14 cellular contexts compared by ENCODE assay signal in genomic region chr12:123421314-123421713, GRCh38. TPM values are rescaled to one million over a fixed set of nuclear protein-coding genes. Genes with fewer than 3 reads are reported as not detected.
DNase-seq lines count a peak whose midpoint lies in the region; ATAC-seq, FAIRE-seq and TF ChIP-seq lines count a peak whose summit lies in the region.
"Had no signal": no experiment of that assay in that cellular context is flagged by ENCODE, and none has a peak within 500 bp of the region (broad histone marks: within the 10 kb centered on the region; RNA-seq: fewer than 3 reads in every experiment).

No MANE protein-coding gene starts in this region.

- H3K4me1 Mint-ChIP-seq in activated CD4-positive, alpha-beta T cell treated with anti-CD3 and anti-CD28 coated beads for 36 hours = no peaks in the 10 kb centered on the region

- no peak overlapping the region for H3K27ac ChIP-seq in K562 (ENCODE audit: extremely low read depth, low read depth, low read length)
- no peak overlapping the region for H3K27ac ChIP-seq in smooth muscle cell (ENCODE audit: low read depth)
- H3K27ac ChIP-seq in small intestine (ENCODE audit: low read depth in 1 of 2, low read length in 1 of 2) = no peak overlapping the region
- H3K27ac ChIP-seq: 22Rv1, BLaER1 had no signal

- H3K4me1 ChIP-seq in K562 (replicated peaks in 1 of 2; ENCODE audit: control insufficient read depth in 2 of 2, insufficient read depth in 2 of 2, low read length in 2 of 2) (no peaks in the 10 kb centered on the region; a peak in 1 of 5 replicates), smooth muscle cell (ENCODE audit: low read depth) (no peaks in the 10 kb centered on the region), small intestine (ENCODE audit: control insufficient read depth in 2 of 2, insufficient read depth in 1 of 2, low read depth in 1 of 2, low read length in 1 of 2) (no peaks in the 10 kb centered on the region)
- H3K4me1 ChIP-seq: BLaER1 had no signal

- POLR2A ChIA-PET in activated CD4-positive, alpha-beta T cell treated with anti-CD3 and anti-CD28 coated beads for 36 hours (lab: Charles Lee) = no interaction called here
- POLR2A ChIA-PET in K562 (lab: Yijun Ruan, JAX) = interaction anchor here (1.6 to 1.8 kb wide), 2 partner anchors 9 to 12 kb away, joined by 4 read pairs; no protein-coding TSS in a partner anchor

- DNase-seq in activated CD4-positive, alpha-beta T cell treated with anti-CD3 and anti-CD28 coated beads for 36 hours = no peak
- DNase-seq in activated CD4-positive, alpha-beta T cell treated with anti-CD3 and anti-CD28 coated beads, Interleukin-2, amount 50 U/mL, for 4 hours = no peak
- no peak for DNase-seq in K562 (ENCODE audit: extremely low read depth in 1 of 4, low spot score in 3 of 4)
- peak; percentile 35 for DNase-seq in iPS-NIHi7 (ENCODE audit: extremely low spot score)
- DNase-seq in KG1 (lab: John Stamatoyannopoulos, UW) = no peak
- no peak for DNase-seq in smooth muscle cell (lab: John Stamatoyannopoulos, UW; ENCODE audit: unreplicated experiment)
- DNase-seq in activated CD8-positive, alpha-beta memory T cell treated with anti-CD3 and anti-CD28 coated beads for 24 hours = no peak
- DNase-seq in small intestine = no peak
- DNase-seq: DMS 273 treated with DMSO at 0.1 percent for 48 hours, NCI-H2227 treated with DMSO at 0.1 percent for 48 hours, NCI-H524 treated with DMSO at 0.1 percent for 48 hours had no signal

- H3K4me2 ChIP-seq in K562 (ENCODE audit: insufficient read depth, low read length) (no peak overlapping the region), smooth muscle cell (no peak overlapping the region)
- H3K4me2 ChIP-seq: BLaER1 had no signal

- no peak for TF ChIP-seq EP300 in K562 (IDR thresholded peaks at IDR 0.05; ENCODE audit: low read length)

- H3K27me3 ChIP-seq in K562 (ENCODE audit: control insufficient read depth in 2 of 2, insufficient read depth in 2 of 2, low read length in 2 of 2) (no peaks in the 10 kb centered on the region), smooth muscle cell (ENCODE audit: low read depth) (no peaks in the 10 kb centered on the region), small intestine (ENCODE audit: control insufficient read depth in 2 of 2, insufficient read depth in 2 of 2, low read length in 2 of 2) (no peaks in the 10 kb centered on the region)
- H3K27me3 ChIP-seq: BLaER1 had no signal

- H3K9me3 Mint-ChIP-seq in activated CD4-positive, alpha-beta T cell treated with anti-CD3 and anti-CD28 coated beads for 36 hours (ENCODE audit: low read depth) = no peaks in the 10 kb centered on the region
- H3K9me3 Mint-ChIP-seq: IgD-negative memory B cell had no signal

- CTCF ChIA-PET in activated CD4-positive, alpha-beta T cell treated with anti-CD3 and anti-CD28 coated beads for 36 hours (lab: Charles Lee) = interaction anchor here (0.6 to 1.1 kb wide), 2 partner anchors 162 to 181 kb away, joined by 3 read pairs; partner anchors contain the start of gene DDX55
- CTCF ChIA-PET in K562 (lab: Yijun Ruan, JAX; ENCODE audit: low intra/inter-chr PET ratio) = no interaction called here

- TF ChIP-seq POLR2A in K562 (conservative IDR thresholded peaks at IDR 0.05) = no peak

- H3K36me3 ChIP-seq in K562 (ENCODE audit: control insufficient read depth, insufficient read depth, low read length) (peaks cover 13% of the 10 kb centered on the region; the same call in 2 of the 3 replicates), smooth muscle cell (ENCODE audit: low read depth) (no peaks in the 10 kb centered on the region), small intestine (ENCODE audit: control insufficient read depth in 2 of 2, insufficient read depth in 2 of 2, low read length in 2 of 2) (peaks cover 0 to 3% of the 10 kb centered on the region in 2 donors)

- no peaks in the 10 kb centered on the region for H3K9me1 ChIP-seq in K562 (ENCODE audit: control insufficient read depth, insufficient read depth, low read length)

- in situ Hi-C loops in K562 (cut with MboI) = no loop called here

- TF ChIP-seq CTCF in K562 (IDR thresholded peaks at IDR 0.05 in 2 of 3, conservative IDR thresholded peaks at IDR 0.05 in 1 of 3; ENCODE audit: insufficient read depth in 2 of 3, low read depth in 1 of 3, low read length in 3 of 3) (no peak; a peak in 1 of 6 replicates), smooth muscle cell (IDR thresholded peaks at IDR 0.05; ENCODE audit: borderline replicate concordance, insufficient read depth, poor library complexity, severe bottlenecking) (no peak)

- FAIRE-seq in K562 (lab: Jason Lieb, UNC) (no peak), small intestine (lab: Jason Lieb, UNC) (no peak)

- no peaks in the 10 kb centered on the region for H3F3A ChIP-seq in smooth muscle cell (ENCODE audit: low read depth)

- intact Hi-C loops in activated CD4-positive, alpha-beta T cell treated with anti-CD3 and anti-CD28 coated beads for 36 hours (cut with DNase I, micrococcal nuclease) = no loop called here
- intact Hi-C loops in K562 (cut with micrococcal nuclease) = no loop called here

- no peak overlapping the region for H3K9ac ChIP-seq in K562 (ENCODE audit: insufficient read depth in 1 of 2, low read depth in 2 of 2, low read length in 2 of 2)
- H3K9ac ChIP-seq in smooth muscle cell (ENCODE audit: low read depth) = no peak overlapping the region
- H3K9ac ChIP-seq: BLaER1 had no signal

- H3K4me3 ChIP-seq in K562 (no peak overlapping the region), smooth muscle cell (no peak overlapping the region), small intestine (ENCODE audit: low read depth in 1 of 2, low read length in 2 of 2) (no peak overlapping the region)
- H3K4me3 ChIP-seq: BLaER1 had no signal

- H4K20me1 ChIP-seq in K562 (replicated peaks; ENCODE audit: control insufficient read depth, insufficient read depth, low read length) (no peaks in the 10 kb centered on the region), smooth muscle cell (ENCODE audit: low read depth) (no peaks in the 10 kb centered on the region)

- H3K4me3 Mint-ChIP-seq in activated CD4-positive, alpha-beta T cell treated with anti-CD3 and anti-CD28 coated beads for 36 hours = no peak overlapping the region

- H3K27ac Mint-ChIP-seq in activated CD4-positive, alpha-beta T cell treated with anti-CD3 and anti-CD28 coated beads for 36 hours = no peak overlapping the region

- no TSS peak for BruUV-seq in K562 (replicated peaks; lab: Mats Ljungman, UMichigan)

- peaks cover 34% of the 10 kb centered on the region for H3K36me3 Mint-ChIP-seq in activated CD4-positive, alpha-beta T cell treated with anti-CD3 and anti-CD28 coated beads for 36 hours (ENCODE audit: low read depth)

- no peaks in the 10 kb centered on the region for H3K27me3 Mint-ChIP-seq in activated CD4-positive, alpha-beta T cell treated with anti-CD3 and anti-CD28 coated beads for 36 hours
- H3K27me3 Mint-ChIP-seq: IgD-negative memory B cell had no signal

- no peak overlapping the region for H2AFZ ChIP-seq in K562 (ENCODE audit: low read depth, low read length)
- H2AFZ ChIP-seq in smooth muscle cell (ENCODE audit: low read depth) = no peak overlapping the region

- ATAC-seq in activated CD4-positive, alpha-beta T cell treated with anti-CD3 and anti-CD28 coated beads for 36 hours = peak; percentile 19
- peak; percentile 69 for ATAC-seq in K562

- H3K79me2 ChIP-seq in K562 (ENCODE audit: control insufficient read depth, insufficient read depth, low read length) = no peaks in the 10 kb centered on the region
- H3K79me2 ChIP-seq in smooth muscle cell (ENCODE audit: low read depth) = no peaks in the 10 kb centered on the region

- WGBS in K562 (ENCODE audit: insufficient coverage, low coverage, missing lambda C conversion rate) = 94% methylated on average over 1 of the region's 2 CpGs
- WGBS in smooth muscle cell (ENCODE audit: low lambda C conversion rate) = 100% methylated on average over 2 of the region's 2 CpGs
- WGBS in small intestine, 3 donors = 89 to 99% (median 90%) methylated on average over 1 to 2 of the region's 2 CpGs

- no peaks in the 10 kb centered on the region; the same call in 1 of the 2 replicates for H3K9me3 ChIP-seq in K562 (replicated peaks; ENCODE audit: control insufficient read depth, insufficient read depth, low read depth, low read length)
- no peaks in the 10 kb centered on the region for H3K9me3 ChIP-seq in smooth muscle cell (replicated peaks; ENCODE audit: low read depth)
- no peaks in the 10 kb centered on the region for H3K9me3 ChIP-seq in small intestine (ENCODE audit: control insufficient read depth, low read depth)
- H3K9me3 ChIP-seq: BLaER1 had no signal

- no peak for TF ChIP-seq RAD21 in K562 (CRISPR knock-in tag; conservative IDR thresholded peaks at IDR 0.05 in 1 of 2, IDR thresholded peaks at IDR 0.05 in 1 of 2)

RNA-seq across cellular contexts. Expression of gene RILPL2, which starts 15.2 kb away (rescaled TPM):
- total RNA-seq in activated CD4-positive, alpha-beta T cell treated with anti-CD3 and anti-CD28 coated beads for 36 hours = 10 to 100 TPM; 10.4 to 12.1 TPM
- 1.4 and 2.2 TPM in 2 replicates for total RNA-seq in K562 (2011; cell fraction: chromatin; rRNA removed; ENCODE audit: low replicate concordance)
- total RNA-seq in K562 (2011; cell fraction: nucleolus; rRNA removed) = 1.4 and 1.5 TPM in 2 replicates
- total RNA-seq in K562 (2011; cell fraction: nucleoplasm; rRNA removed) = 1.8 and 2.7 TPM in 2 replicates
- 5.6 and 6.2 TPM in 2 replicates for total RNA-seq in K562 (2014; rRNA removed)
- 2.9 and 3.5 TPM in 2 replicates for total RNA-seq in K562 (2014; rRNA removed; fragmentation: Illumina TruSeq; extraction: Trizol)
- total RNA-seq in K562 (2015; rRNA removed; fragmentation: Illumina TruSeq; extraction: Trizol) = 4.6 and 5.0 TPM in 2 replicates
- 3.8 and 4.8 TPM in 2 replicates for total RNA-seq in K562 (2021)
- 3.8 and 4.6 TPM in 2 replicates for polyA plus RNA-seq in K562 (2011; rRNA removed)
- 2.4 and 2.6 TPM in 2 replicates for polyA plus RNA-seq in K562 (2011; cell fraction: cytosol; rRNA removed)
- 0.95 and 1.3 TPM in 2 replicates for polyA plus RNA-seq in K562 (2011; cell fraction: nucleus; rRNA removed)
- 4.9 and 8.8 TPM in 2 replicates for polyA plus RNA-seq in K562 (2012)
- polyA plus RNA-seq in K562 (2014; fragmentation: Illumina TruSeq; extraction: Trizol) = 4.3 and 5.5 TPM in 2 replicates
- polyA plus RNA-seq in K562 (2014; fragmentation: Nextera tagmentation; extraction: Ambion mirVana) = under 1 TPM; 0.61 to 0.73 TPM
- 5.8 and 5.9 TPM in 2 replicates for polyA plus RNA-seq in K562 (2014; rRNA removed)
- polyA minus RNA-seq in K562 (2011; rRNA and poly(A)+ RNA removed) = 1.7 and 2.4 TPM in 2 replicates
- polyA minus RNA-seq in K562 (2011; cell fraction: cytosol; rRNA and poly(A)+ RNA removed) = 1.5 and 1.8 TPM in 2 replicates
- polyA minus RNA-seq in K562 (2011; cell fraction: nucleus; rRNA and poly(A)+ RNA removed) = 0.54 and 0.89 TPM in 2 replicates
- total RNA-seq in smooth muscle cell = 0.31 and 0.85 TPM in 2 replicates
- polyA plus RNA-seq in smooth muscle cell = 2.2 TPM in 2 replicates
- polyA plus RNA-seq in small intestine = 1 to 10 TPM in 2 of 3 donors, under 1 TPM in 1; 0.45 to 5.1 (median 2.7) TPM

RNA-seq across cellular contexts. Expression of gene SNRNP35, which starts 36.6 kb away (rescaled TPM):
- total RNA-seq in activated CD4-positive, alpha-beta T cell treated with anti-CD3 and anti-CD28 coated beads for 36 hours = 10 to 100 TPM; 24.1 to 24.8 TPM
- 97.2 and 98.0 TPM in 2 replicates for total RNA-seq in K562 (2011; cell fraction: chromatin; rRNA removed; ENCODE audit: low replicate concordance)
- 59.7 and 66.3 TPM in 2 replicates for total RNA-seq in K562 (2011; cell fraction: nucleolus; rRNA removed)
- total RNA-seq in K562 (2011; cell fraction: nucleoplasm; rRNA removed) = 90.6 and 134 TPM in 2 replicates
- 24.5 and 26.0 TPM in 2 replicates for total RNA-seq in K562 (2014; rRNA removed)
- 25.5 and 25.8 TPM in 2 replicates for total RNA-seq in K562 (2014; rRNA removed; fragmentation: Illumina TruSeq; extraction: Trizol)
- 28.1 and 31.9 TPM in 2 replicates for total RNA-seq in K562 (2015; rRNA removed; fragmentation: Illumina TruSeq; extraction: Trizol)
- total RNA-seq in K562 (2021) = 12.8 and 17.7 TPM in 2 replicates
- 17.5 and 21.8 TPM in 2 replicates for polyA plus RNA-seq in K562 (2011; rRNA removed)
- polyA plus RNA-seq in K562 (2011; cell fraction: cytosol; rRNA removed) = 15.6 and 19.9 TPM in 2 replicates
- polyA plus RNA-seq in K562 (2011; cell fraction: nucleus; rRNA removed) = 25.4 and 37.5 TPM in 2 replicates
- 23.3 and 32.3 TPM in 2 replicates for polyA plus RNA-seq in K562 (2012)
- 29.1 and 33.7 TPM in 2 replicates for polyA plus RNA-seq in K562 (2014; fragmentation: Illumina TruSeq; extraction: Trizol)
- 10 to 100 TPM; 19.5 to 41.0 TPM for polyA plus RNA-seq in K562 (2014; fragmentation: Nextera tagmentation; extraction: Ambion mirVana)
- 31.8 and 42.0 TPM in 2 replicates for polyA plus RNA-seq in K562 (2014; rRNA removed)
- 16.6 and 17.8 TPM in 2 replicates for polyA minus RNA-seq in K562 (2011; rRNA and poly(A)+ RNA removed)
- polyA minus RNA-seq in K562 (2011; cell fraction: cytosol; rRNA and poly(A)+ RNA removed) = 10.6 and 10.9 TPM in 2 replicates
- 16.2 and 20.1 TPM in 2 replicates for polyA minus RNA-seq in K562 (2011; cell fraction: nucleus; rRNA and poly(A)+ RNA removed)
- total RNA-seq in smooth muscle cell = 3.8 and 9.9 TPM in 2 replicates
- 21.7 TPM in 2 replicates for polyA plus RNA-seq in smooth muscle cell
- 10 to 100 TPM; 25.0 to 51.4 (median 33.2) TPM for polyA plus RNA-seq in small intestine

RNA-seq across cellular contexts. Expression of gene KMT5A, which starts 37.4 kb away (rescaled TPM):
- total RNA-seq in activated CD4-positive, alpha-beta T cell treated with anti-CD3 and anti-CD28 coated beads for 36 hours = 10 to 100 TPM; 47.0 to 78.4 TPM
- total RNA-seq in K562 (2011; cell fraction: chromatin; rRNA removed; ENCODE audit: low replicate concordance) = 296 and 336 TPM in 2 replicates
- 169 and 201 TPM in 2 replicates for total RNA-seq in K562 (2011; cell fraction: nucleolus; rRNA removed)
- total RNA-seq in K562 (2011; cell fraction: nucleoplasm; rRNA removed) = 216 and 245 TPM in 2 replicates
- 153 and 165 TPM in 2 replicates for total RNA-seq in K562 (2014; rRNA removed)
- total RNA-seq in K562 (2014; rRNA removed; fragmentation: Illumina TruSeq; extraction: Trizol) = 153 and 195 TPM in 2 replicates
- 133 and 136 TPM in 2 replicates for total RNA-seq in K562 (2015; rRNA removed; fragmentation: Illumina TruSeq; extraction: Trizol)
- 157 and 164 TPM in 2 replicates for total RNA-seq in K562 (2021)
- 77.7 and 87.8 TPM in 2 replicates for polyA plus RNA-seq in K562 (2011; rRNA removed)
- polyA plus RNA-seq in K562 (2011; cell fraction: cytosol; rRNA removed) = 59.9 and 64.6 TPM in 2 replicates
- polyA plus RNA-seq in K562 (2011; cell fraction: nucleus; rRNA removed) = 179 and 218 TPM in 2 replicates
- polyA plus RNA-seq in K562 (2012) = 116 and 157 TPM in 2 replicates
- polyA plus RNA-seq in K562 (2014; fragmentation: Illumina TruSeq; extraction: Trizol) = 172 and 197 TPM in 2 replicates
- polyA plus RNA-seq in K562 (2014; fragmentation: Nextera tagmentation; extraction: Ambion mirVana) = 10 to 100 TPM; 20.7 to 30.1 TPM
- 151 and 160 TPM in 2 replicates for polyA plus RNA-seq in K562 (2014; rRNA removed)
- polyA minus RNA-seq in K562 (2011; rRNA and poly(A)+ RNA removed) = 69.2 and 78.0 TPM in 2 replicates
- 49.2 and 53.7 TPM in 2 replicates for polyA minus RNA-seq in K562 (2011; cell fraction: cytosol; rRNA and poly(A)+ RNA removed)
- 57.6 and 71.6 TPM in 2 replicates for polyA minus RNA-seq in K562 (2011; cell fraction: nucleus; rRNA and poly(A)+ RNA removed)
- total RNA-seq in smooth muscle cell = 19.9 and 23.8 TPM in 2 replicates
- 15.4 and 17.9 TPM in 2 replicates for polyA plus RNA-seq in smooth muscle cell
- polyA plus RNA-seq in small intestine = 10 to 100 TPM; 14.3 to 21.8 (median 15.4) TPM

RNA-seq across cellular contexts. Expression of gene SBNO1, which starts 56.7 kb away (rescaled TPM):
- total RNA-seq in activated CD4-positive, alpha-beta T cell treated with anti-CD3 and anti-CD28 coated beads for 36 hours = 10 to 100 TPM; 49.6 to 51.1 TPM
- total RNA-seq in K562 (2011; cell fraction: chromatin; rRNA removed; ENCODE audit: low replicate concordance) = 19.8 and 69.2 TPM in 2 replicates
- total RNA-seq in K562 (2011; cell fraction: nucleolus; rRNA removed) = 11.7 and 13.8 TPM in 2 replicates
- total RNA-seq in K562 (2011; cell fraction: nucleoplasm; rRNA removed) = 27.0 and 42.9 TPM in 2 replicates
- total RNA-seq in K562 (2014; rRNA removed) (28.4 and 35.9 TPM in 2 replicates), K562 (2014; rRNA removed; fragmentation: Illumina TruSeq; extraction: Trizol) (68.1 and 84.1 TPM in 2 replicates), K562 (2015; rRNA removed; fragmentation: Illumina TruSeq; extraction: Trizol) (56.7 and 61.7 TPM in 2 replicates), K562 (2021) (73.7 and 77.1 TPM in 2 replicates), smooth muscle cell (24.5 and 28.9 TPM in 2 replicates)
- polyA plus RNA-seq in K562 (2011; rRNA removed) (22.8 and 31.2 TPM in 2 replicates), K562 (2014; fragmentation: Illumina TruSeq; extraction: Trizol) (36.3 and 38.4 TPM in 2 replicates), K562 (2014; fragmentation: Nextera tagmentation; extraction: Ambion mirVana) (10 to 100 TPM; 14.9 to 25.6 TPM), K562 (2014; rRNA removed) (21.1 and 23.9 TPM in 2 replicates), smooth muscle cell (14.6 and 15.5 TPM in 2 replicates), small intestine (1 to 10 TPM; 5.1 to 7.0 (median 6.0) TPM)
- 7.1 and 13.2 TPM in 2 replicates for polyA plus RNA-seq in K562 (2011; cell fraction: cytosol; rRNA removed)
- 11.2 and 12.7 TPM in 2 replicates for polyA plus RNA-seq in K562 (2011; cell fraction: nucleus; rRNA removed)
- polyA plus RNA-seq in K562 (2012) = 17.7 and 32.6 TPM in 2 replicates
- 111 and 113 TPM in 2 replicates for polyA minus RNA-seq in K562 (2011; rRNA and poly(A)+ RNA removed)
- polyA minus RNA-seq in K562 (2011; cell fraction: cytosol; rRNA and poly(A)+ RNA removed) = 40.2 and 42.4 TPM in 2 replicates
- 8.6 and 19.5 TPM in 2 replicates for polyA minus RNA-seq in K562 (2011; cell fraction: nucleus; rRNA and poly(A)+ RNA removed)
